ENCODE assay signal across 22 cellular contexts in the genomic region with DNA sequence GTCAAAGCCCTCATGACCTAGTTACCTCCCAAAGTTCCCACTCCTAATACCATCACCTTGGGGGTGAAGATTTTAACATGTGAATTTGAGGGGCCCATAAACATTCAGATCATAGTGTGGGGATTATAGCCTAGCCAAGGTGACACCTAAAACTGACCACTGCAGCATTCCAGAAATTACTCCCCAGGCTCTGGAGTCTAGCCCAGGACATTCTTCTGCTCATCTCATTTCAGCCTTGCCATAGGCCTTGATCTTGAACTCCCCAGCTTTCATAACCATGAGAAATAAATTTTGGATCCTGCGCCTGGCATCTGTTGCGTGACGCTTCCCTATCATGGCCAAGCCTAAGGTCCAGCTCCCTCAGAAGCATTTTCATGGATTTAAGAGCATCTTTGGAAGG.
"Had no signal": no experiment of that assay in that cellular context is flagged by ENCODE, and none has a peak within 500 bp of the region (broad histone marks: within the 10 kb centered on the region; RNA-seq: fewer than 3 reads in every experiment).

No MANE protein-coding gene starts in this region.

- FAIRE-seq: endometrium, keratinocyte had no signal

- H3K27me3 Mint-ChIP-seq: activated B cell treated with CpG ODN at 0.5 μM for 24 hours had no signal

- H3K4me3 Mint-ChIP-seq: activated B cell treated with CpG ODN at 0.5 μM for 24 hours; activated CD8-positive, alpha-beta T cell treated with anti-CD3 and anti-CD28 coated beads for 36 hours; activated naive CD8-positive, alpha-beta T cell treated with anti-CD3 and anti-CD28 coated beads, Interleukin-2, amount 10 ng/mL, durations not matched to agents 7 days and 5 days; activated T-cell treated with anti-CD3 and anti-CD28 coated beads, Interleukin-2, amount 50 U/mL, for 24 hours; mesothelial cell of epicardium; nephron; stimulated activated naive B cell treated with anti-CD40 and anti-IgM and Interleukin-4, amounts not matched to agents 10 μg/mL and 1 μg/mL and 100 μg/mL, for 72 hours had no signal

- H2AFZ ChIP-seq: hepatocyte, parathyroid adenoma had no signal

- H3K36me3 ChIP-seq: spleen, thoracic aorta, upper lobe of left lung had no signal

- H3K9me3 Mint-ChIP-seq: activated B cell treated with CpG ODN at 0.5 μM for 24 hours; activated CD8-positive, alpha-beta T cell treated with anti-CD3 and anti-CD28 coated beads for 36 hours; activated naive CD8-positive, alpha-beta T cell treated with anti-CD3 and anti-CD28 coated beads, Interleukin-2, amount 10 ng/mL, durations not matched to agents 7 days and 5 days; activated T-cell treated with anti-CD3 and anti-CD28 coated beads, Interleukin-2, amount 50 U/mL, for 24 hours; activated T-helper 2 cell treated with anti-CD3 and anti-CD28 coated beads, Interferon-gamma antibody, Interleukin-2, Interleukin-4, amounts not matched to agents 10 μg/mL and 5 μg/mL and 100 μg/mL, durations not matched to agents 14 hours and 24 hours and 36 hours; mesothelial cell of epicardium; nephron had no signal

- H3K27ac ChIP-seq: coronary artery, hepatocyte, parathyroid adenoma, spleen, thoracic aorta, upper lobe of left lung had no signal

- H3K9ac ChIP-seq: parathyroid adenoma had no signal

- H3K27me3 ChIP-seq: hepatocyte, spleen, upper lobe of left lung had no signal

- H3K4me3 ChIP-seq: coronary artery, hepatocyte, spleen, thoracic aorta, upper lobe of left lung had no signal

- H3K4me1 Mint-ChIP-seq: activated B cell treated with CpG ODN at 0.5 μM for 24 hours; activated naive CD8-positive, alpha-beta T cell treated with anti-CD3 and anti-CD28 coated beads, Interleukin-2, amount 10 ng/mL, durations not matched to agents 7 days and 5 days; stimulated activated naive B cell treated with anti-CD40 and anti-IgM and Interleukin-4, amounts not matched to agents 10 μg/mL and 1 μg/mL and 100 μg/mL, for 72 hours had no signal

- ATAC-seq: activated CD8-positive, alpha-beta T cell treated with anti-CD3 and anti-CD28 coated beads for 36 hours; left lobe of liver; sciatic nerve; stimulated activated naive B cell treated with anti-CD40 and anti-IgM and Interleukin-4, amounts not matched to agents 10 μg/mL and 1 μg/mL and 100 μg/mL, for 72 hours had no signal

- H3K79me2 ChIP-seq: hepatocyte, parathyroid adenoma had no signal

- H3K36me3 Mint-ChIP-seq: activated naive CD8-positive, alpha-beta T cell treated with anti-CD3 and anti-CD28 coated beads, Interleukin-2, amount 10 ng/mL, durations not matched to agents 7 days and 5 days; mesothelial cell of epicardium; stimulated activated naive B cell treated with anti-CD40 and anti-IgM and Interleukin-4, amounts not matched to agents 10 μg/mL and 1 μg/mL and 100 μg/mL, for 72 hours had no signal

- H3K4me2 ChIP-seq: hepatocyte had no signal

- H3K9me3 ChIP-seq: spleen, thoracic aorta, upper lobe of left lung had no signal

- H3K4me1 ChIP-seq: parathyroid adenoma, upper lobe of left lung had no signal

- H3K27ac Mint-ChIP-seq: activated B cell treated with CpG ODN at 0.5 μM for 24 hours; activated CD8-positive, alpha-beta T cell treated with anti-CD3 and anti-CD28 coated beads for 36 hours; activated naive CD8-positive, alpha-beta T cell treated with anti-CD3 and anti-CD28 coated beads, Interleukin-2, amount 10 ng/mL, durations not matched to agents 7 days and 5 days; activated T-cell treated with anti-CD3 and anti-CD28 coated beads, Interleukin-2, amount 50 U/mL, for 24 hours; activated T-helper 2 cell treated with anti-CD3 and anti-CD28 coated beads, Interferon-gamma antibody, Interleukin-2, Interleukin-4, amounts not matched to agents 10 μg/mL and 5 μg/mL and 100 μg/mL, durations not matched to agents 14 hours and 24 hours and 36 hours; mesothelial cell of epicardium; stimulated activated naive B cell treated with anti-CD40 and anti-IgM and Interleukin-4, amounts not matched to agents 10 μg/mL and 1 μg/mL and 100 μg/mL, for 72 hours had no signal

- DNase-seq: activated B cell treated with CpG ODN at 0.5 μM for 24 hours; activated CD4-positive, alpha-beta T cell treated with anti-CD3 and anti-CD28 coated beads for 48 hours; activated CD8-positive, alpha-beta T cell treated with anti-CD3 and anti-CD28 coated beads for 36 hours; activated naive CD4-positive, alpha-beta T cell treated with Interleukin-2 at 50 U/mL for 16 hours; activated naive CD8-positive, alpha-beta T cell treated with anti-CD3 and anti-CD28 coated beads, Interleukin-2, amount 10 ng/mL, durations not matched to agents 7 days and 5 days; activated T-cell treated with anti-CD3 and anti-CD28 coated beads, Interleukin-2, amount 50 U/mL, for 24 hours; aorta; spleen; stimulated activated CD4-positive, alpha-beta T cell treated with anti-CD3 and anti-CD28 coated beads, Interleukin-4, amount 100 ng/mL, for 4 hours; stimulated activated naive B cell treated with anti-CD40 and anti-IgM and Interleukin-4, amounts not matched to agents 10 μg/mL and 1 μg/mL and 100 μg/mL, for 72 hours; upper lobe of left lung had no signal
